Comparison of ENCODE assay signal across 1 cellular context in the genomic region with DNA sequence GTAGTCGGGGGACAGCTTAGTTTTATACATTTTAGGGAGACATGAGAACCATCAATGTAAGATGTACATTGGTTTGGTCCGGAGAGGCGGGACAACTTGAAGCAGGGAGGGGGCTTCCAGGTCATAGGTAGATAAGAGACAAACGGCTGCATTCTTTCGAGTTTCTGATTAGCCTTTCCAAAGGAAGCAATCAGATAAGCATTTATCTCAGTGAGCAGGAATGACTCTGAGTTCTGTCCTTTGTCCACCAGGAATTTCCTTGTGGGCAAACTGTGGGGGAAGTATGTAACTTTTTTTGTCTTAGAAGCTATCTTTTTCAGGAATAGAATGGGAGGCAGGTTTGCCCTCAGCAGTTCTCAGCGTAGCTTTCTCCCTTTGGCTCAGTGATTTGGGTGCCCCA.
TF ChIP-seq lines count a peak whose summit lies in the region.

No MANE protein-coding gene starts in this region.

TF ChIP-seq in liver, 16 proteins besides CTCF, POLR2A, EP300 and RAD21 (continued from another document):
- TF ChIP-seq, protein P1, sequence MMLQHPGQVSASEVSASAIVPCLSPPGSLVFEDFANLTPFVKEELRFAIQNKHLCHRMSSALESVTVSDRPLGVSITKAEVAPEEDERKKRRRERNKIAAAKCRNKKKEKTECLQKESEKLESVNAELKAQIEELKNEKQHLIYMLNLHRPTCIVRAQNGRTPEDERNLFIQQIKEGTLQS (IDR thresholded peaks at IDR 0.05) = no peak
- no peak for TF ChIP-seq JUND (IDR thresholded peaks at IDR 0.05)
- TF ChIP-seq EGR1 (IDR thresholded peaks at IDR 0.05; ENCODE audit: low read depth in 2 of 2) = no peak
- TF ChIP-seq HNF4A (conservative IDR thresholded peaks at IDR 0.05) = no peak
- TF ChIP-seq, protein P2, sequence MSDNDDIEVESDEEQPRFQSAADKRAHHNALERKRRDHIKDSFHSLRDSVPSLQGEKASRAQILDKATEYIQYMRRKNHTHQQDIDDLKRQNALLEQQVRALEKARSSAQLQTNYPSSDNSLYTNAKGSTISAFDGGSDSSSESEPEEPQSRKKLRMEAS (IDR thresholded peaks at IDR 0.05) = no peak
- no peak for TF ChIP-seq SP1 (IDR thresholded peaks at IDR 0.05)
- no peak for TF ChIP-seq RXRA (IDR thresholded peaks at IDR 0.05)
- TF ChIP-seq FOXA1 (IDR thresholded peaks at IDR 0.05) = no peak
- TF ChIP-seq HNF4G (IDR thresholded peaks at IDR 0.05) = no peak
